25 cellular contexts compared by ENCODE assay signal in the genomic region with DNA sequence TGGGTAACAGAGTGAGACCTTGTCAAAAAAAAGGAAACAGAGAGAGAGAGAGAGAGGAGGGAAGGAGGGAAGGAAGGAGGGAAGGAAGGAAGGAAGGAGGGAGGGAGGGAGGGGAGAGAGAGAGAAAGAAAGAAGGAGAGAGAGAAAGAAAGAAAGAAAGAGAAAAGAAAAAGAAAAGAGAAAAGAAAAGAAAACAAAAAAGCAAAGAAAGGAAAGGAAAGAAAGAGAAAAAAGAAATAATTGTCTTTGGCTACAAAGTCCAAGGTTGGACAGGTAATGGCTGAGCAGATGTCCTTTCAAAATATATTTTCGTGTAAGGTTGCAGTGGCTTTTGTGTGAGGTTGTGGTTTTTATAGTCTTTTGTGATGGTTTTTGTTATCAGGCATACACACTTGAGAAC. TPM values are rescaled to one million over a fixed set of nuclear protein-coding genes. Genes with fewer than 3 reads are reported as not detected.
DNase-seq lines count a peak whose midpoint lies in the region; ATAC-seq, FAIRE-seq and TF ChIP-seq lines count a peak whose summit lies in the region.
"Had no signal": no experiment of that assay in that cellular context is flagged by ENCODE, and none has a peak within 500 bp of the region (broad histone marks: within the 10 kb centered on the region; RNA-seq: fewer than 3 reads in every experiment).

No MANE protein-coding gene starts in this region.

- peaks cover 15% of the 10 kb centered on the region; the same call in 2 of the 3 replicates for H3K4me1 Mint-ChIP-seq in GM23338
- H3K4me1 Mint-ChIP-seq: CD4-positive, alpha-beta memory T cell had no signal

- CTCF ChIA-PET in K562 (lab: Yijun Ruan, JAX; ENCODE audit: low intra/inter-chr PET ratio): no interaction called here

- peaks cover 9% of the 10 kb centered on the region; the same call in 1 of the 2 replicates for H3K4me1 ChIP-seq in GM23338 (ENCODE audit: insufficient read depth)
- H3K4me1 ChIP-seq in K562 (replicated peaks in 1 of 2; ENCODE audit: control insufficient read depth in 2 of 2, insufficient read depth in 2 of 2, low read length in 2 of 2): no peaks in the 10 kb centered on the region
- H3K4me1 ChIP-seq: HAP-1 had no signal

- H4K20me1 ChIP-seq in GM23338 (replicated peaks; ENCODE audit: insufficient read depth) (no peaks in the 10 kb centered on the region), K562 (replicated peaks; ENCODE audit: control insufficient read depth, insufficient read depth, low read length) (no peaks in the 10 kb centered on the region)

- TF ChIP-seq CTCF in GM23338 (conservative IDR thresholded peaks at IDR 0.05; ENCODE audit: low read depth in 2 of 2) (no peak), K562 (IDR thresholded peaks at IDR 0.05 in 2 of 3, conservative IDR thresholded peaks at IDR 0.05 in 1 of 3; ENCODE audit: insufficient read depth in 2 of 3, low read depth in 1 of 3, low read length in 3 of 3) (no peak)

- peaks cover 3% of the 10 kb centered on the region; the same call in 2 of the 3 replicates for H3K36me3 Mint-ChIP-seq in GM23338 (ENCODE audit: low read depth)
- H3K36me3 Mint-ChIP-seq: CD4-positive, alpha-beta memory T cell had no signal

- DNase-seq in NCI-H2107 treated with DMSO at 0.1 percent for 48 hours (lab: John Stamatoyannopoulos, UW; ENCODE audit: unreplicated experiment): peak; percentile 55
- DNase-seq in NCI-H2107 (lab: John Stamatoyannopoulos, UW): no peak
- no peak for DNase-seq in GM23338 (ENCODE audit: low spot score)
- no peak for DNase-seq in K562 (ENCODE audit: extremely low read depth in 1 of 4, low spot score in 3 of 4)
- no peak for DNase-seq in NCI-H2171 treated with DMSO at 0.1 percent for 48 hours (lab: John Stamatoyannopoulos, UW)
- no peak for DNase-seq in stimulated activated naive CD8-positive, alpha-beta T cell treated with anti-CD3 and anti-CD28 coated beads, Interleukin-15, Interleukin-2, amounts not matched to agents 100 U/mL and 50 U/mL, for 24 hours
- DNase-seq: BE2C; C1 segment of cervical spinal cord; Calu3; CD4-positive, alpha-beta memory T cell; COR-L47; DMS53; DMS79 treated with DMSO at 0.1 percent for 48 hours; GF-D8; GOT3; HFFc6 had no signal

- in situ Hi-C loops in K562 (cut with MboI): no loop called here

- TF ChIP-seq POLR2A in K562 (conservative IDR thresholded peaks at IDR 0.05): no peak

- no peak overlapping the region for H3K4me3 Mint-ChIP-seq in GM23338
- H3K4me3 Mint-ChIP-seq: CD4-positive, alpha-beta memory T cell; HFFc6 had no signal

- BruUV-seq in K562 (replicated peaks; lab: Mats Ljungman, UMichigan): no TSS peak

- POLR2A ChIA-PET in K562 (lab: Yijun Ruan, JAX): interaction anchor here (0.6 kb wide), 1 partner anchor 718 kb away, joined by 3 read pairs; no protein-coding TSS in a partner anchor

- intact Hi-C loops in K562 (cut with micrococcal nuclease): no loop called here

- H3K9ac ChIP-seq in K562 (ENCODE audit: insufficient read depth in 1 of 2, low read depth in 2 of 2, low read length in 2 of 2): no peak overlapping the region

- H3K27me3 ChIP-seq in GM23338 (ENCODE audit: insufficient read depth): no peaks in the 10 kb centered on the region
- H3K27me3 ChIP-seq in K562 (ENCODE audit: control insufficient read depth in 2 of 2, insufficient read depth in 2 of 2, low read length in 2 of 2): peaks cover 2 to 8% of the 10 kb centered on the region in 2 experiments; a peak in 1 of 5 replicates
- H3K27me3 ChIP-seq: BE2C had no signal

- no peak overlapping the region for H3K4me3 ChIP-seq in GM23338
- H3K4me3 ChIP-seq in K562: no peak overlapping the region
- H3K4me3 ChIP-seq: HAP-1 had no signal

- H3K36me3 ChIP-seq in GM23338 (ENCODE audit: insufficient read depth) (no peaks in the 10 kb centered on the region), K562 (ENCODE audit: control insufficient read depth, insufficient read depth, low read length) (no peaks in the 10 kb centered on the region)
- H3K36me3 ChIP-seq: BE2C, HAP-1 had no signal

- no peaks in the 10 kb centered on the region for H3K9me1 ChIP-seq in K562 (ENCODE audit: control insufficient read depth, insufficient read depth, low read length)

- H3K4me2 ChIP-seq in GM23338 (no peak overlapping the region), K562 (ENCODE audit: insufficient read depth, low read length) (no peak overlapping the region)

- no peaks in the 10 kb centered on the region for H3K79me2 ChIP-seq in GM23338 (replicated peaks; ENCODE audit: insufficient read depth)
- H3K79me2 ChIP-seq in K562 (ENCODE audit: control insufficient read depth, insufficient read depth, low read length): no peaks in the 10 kb centered on the region

- 0% methylated on average over 1 of the region's 1 CpG for WGBS in K562 (ENCODE audit: insufficient coverage, low coverage, missing lambda C conversion rate)

- H2AFZ ChIP-seq in GM23338: 0 out of 2 replicates have a peak overlapping the region, but pooled peaks have one; percentile 7
- no peak overlapping the region for H2AFZ ChIP-seq in K562 (ENCODE audit: low read depth, low read length)

- peaks cover 10% of the 10 kb centered on the region for H3K27me3 Mint-ChIP-seq in GM23338 (ENCODE audit: insufficient read depth, low read depth, poor library complexity)

- ATAC-seq in GM23338 (no peak), K562 (no peak)
- no peak for ATAC-seq in stimulated activated naive CD8-positive, alpha-beta T cell treated with anti-CD3 and anti-CD28 coated beads, Interleukin-15, Interleukin-2, amounts not matched to agents 100 U/mL and 50 U/mL, for 24 hours

- H3K9me3 Mint-ChIP-seq in GM23338: peaks cover 3% of the 10 kb centered on the region

- H3F3A ChIP-seq in GM23338 (replicated peaks; ENCODE audit: low read depth): no peaks in the 10 kb centered on the region

- H3K27ac ChIP-seq in GM23338 (ENCODE audit: low read depth): no peak overlapping the region
- H3K27ac ChIP-seq in K562 (ENCODE audit: extremely low read depth, low read depth, low read length): no peak overlapping the region
- H3K27ac ChIP-seq: 22Rv1 had no signal

- H3K9me3 ChIP-seq in K562 (replicated peaks; ENCODE audit: control insufficient read depth, insufficient read depth, low read depth, low read length): no peaks in the 10 kb centered on the region
- H3K9me3 ChIP-seq: BE2C, HAP-1 had no signal

- H3K27ac Mint-ChIP-seq in GM23338: peak overlapping the region; percentile 19; the same call in 1 of the 2 replicates
- H3K27ac Mint-ChIP-seq: CD4-positive, alpha-beta memory T cell; HFFc6 had no signal

- FAIRE-seq in K562 (lab: Jason Lieb, UNC): no peak
- FAIRE-seq: A204.1, GM12891, GM18507, H54 had no signal

- TF ChIP-seq EP300 in K562 (IDR thresholded peaks at IDR 0.05; ENCODE audit: low read length): no peak

- H3K9me2 ChIP-seq in GM23338 (ENCODE audit: insufficient read depth): 0 out of 2 replicates have a peak, but pooled peaks cover 5% of the 10 kb centered on the region

- TF ChIP-seq RAD21 in K562 (CRISPR knock-in tag; conservative IDR thresholded peaks at IDR 0.05 in 1 of 2, IDR thresholded peaks at IDR 0.05 in 1 of 2): no peak

TF ChIP-seq in GM23338, 12 proteins besides CTCF, POLR2A, EP300 and RAD21 (continues in another document):
- TF ChIP-seq STAT1 (IDR thresholded peaks at IDR 0.05; ENCODE audit: unreplicated experiment): no peak

RNA-seq across cellular contexts. Expression of a gene that starts 21.6 kb away (rescaled TPM):
- not detected in 2 replicates for total RNA-seq in GM23338 (2014; rRNA removed; shearing (Covaris generic))
- polyA plus RNA-seq in GM23338 (2016; fragmentation: Nextera tagmentation; extraction: Ambion mirVana): 0.53 TPM in 1 of 2 replicates, not detected in the other
- not detected in 2 replicates for total RNA-seq in K562 (2011; cell fraction: chromatin; rRNA removed; ENCODE audit: low replicate concordance)
- not detected in 2 replicates for total RNA-seq in K562 (2011; cell fraction: nucleolus; rRNA removed)
- total RNA-seq in K562 (2011; cell fraction: nucleoplasm; rRNA removed): not detected in 2 replicates
- not detected in 2 replicates for total RNA-seq in K562 (2014; rRNA removed)
- not detected in 2 replicates for total RNA-seq in K562 (2014; rRNA removed; fragmentation: Illumina TruSeq; extraction: Trizol)
- total RNA-seq in K562 (2015; rRNA removed; fragmentation: Illumina TruSeq; extraction: Trizol): not detected in 2 replicates
- total RNA-seq in K562 (2021): not detected in 2 replicates
- not detected in 2 replicates for polyA plus RNA-seq in K562 (2011; rRNA removed)
- not detected in 2 replicates for polyA plus RNA-seq in K562 (2011; cell fraction: cytosol; rRNA removed)
- polyA plus RNA-seq in K562 (2011; cell fraction: nucleus; rRNA removed): not detected in 2 replicates
- polyA plus RNA-seq in K562 (2012): not detected in 2 replicates
- not detected in 2 replicates for polyA plus RNA-seq in K562 (2014; fragmentation: Illumina TruSeq; extraction: Trizol)
- not detected for polyA plus RNA-seq in K562 (2014; fragmentation: Nextera tagmentation; extraction: Ambion mirVana)
- not detected in 2 replicates for polyA plus RNA-seq in K562 (2014; rRNA removed)
- polyA minus RNA-seq in K562 (2011; rRNA and poly(A)+ RNA removed): not detected in 2 replicates
- not detected in 2 replicates for polyA minus RNA-seq in K562 (2011; cell fraction: cytosol; rRNA and poly(A)+ RNA removed)
- not detected in 2 replicates for polyA minus RNA-seq in K562 (2011; cell fraction: nucleus; rRNA and poly(A)+ RNA removed)
- total RNA-seq: Calu3; CD4-positive, alpha-beta memory T cell; Daoy; G401; HFFc6 had no signal
- polyA plus RNA-seq: AG04450; CD4-positive, alpha-beta memory T cell had no signal
